In genomic region chr13:107716741-107717140, GRCh38 we compare ENCODE assay signal across 19 cellular contexts.
DNase-seq lines count a peak whose midpoint lies in the region; ATAC-seq, FAIRE-seq and TF ChIP-seq lines count a peak whose summit lies in the region.
"Had no signal": no experiment of that assay in that cellular context is flagged by ENCODE, and none has a peak within 500 bp of the region (broad histone marks: within the 10 kb centered on the region; RNA-seq: fewer than 3 reads in every experiment).

No MANE protein-coding gene starts in this region.

- no peak overlapping the region for H3K18ac ChIP-seq in IMR-90 (ENCODE audit: low read depth, low read length)
- no peak overlapping the region for H3K18ac ChIP-seq in H1 (ENCODE audit: extremely low read depth, low read length)

- POLR2A ChIA-PET in IMR-90 (lab: Charles Lee; ENCODE audit: unreplicated experiment) (no interaction called here), H1 (lab: Charles Lee; ENCODE audit: partially characterized antibody) (no interaction called here)

- DNase-seq in H54 (ENCODE audit: insufficient read length, low spot score) (no peak), IMR-90 (no peak), H1 (ENCODE audit: low read depth in 1 of 2, low spot score in 2 of 2) (no peak)
- no peak for DNase-seq in activated T-cell treated with anti-CD3 and anti-CD28 coated beads, Interleukin-2, amount 50 U/mL, for 1 hour
- DNase-seq: Caco-2; CD4-positive, CD25-positive, alpha-beta regulatory T cell; CD8-positive, alpha-beta T cell; DMS153; DND-41; GM23248; HFFc6 had no signal

- H3K56ac ChIP-seq in IMR-90 (ENCODE audit: extremely low read depth, insufficient read depth, low read length): no peak overlapping the region
- no peak overlapping the region for H3K56ac ChIP-seq in H1 (replicated peaks; ENCODE audit: insufficient read length, low read depth, low read length)

- H3K79me1 ChIP-seq in IMR-90 (ENCODE audit: low read depth in 1 of 2, low read length in 2 of 2) (peaks cover 28 to 65% of the 10 kb centered on the region in 2 experiments), H1 (ENCODE audit: low read depth, low read length) (no peaks in the 10 kb centered on the region; the same call in 1 of the 2 replicates)

- in situ Hi-C loops in IMR-90 (cut with MboI; ENCODE audit: low sequenced_read_pairs): no loop called here

- WGBS in IMR-90 (ENCODE audit: extremely low coverage in 2 of 2, insufficient read length in 1 of 2), 2 experiments: no CpG with 5 or more reads among the region's 4 CpGs
- 90% methylated on average over 4 of the region's 4 CpGs; no CpG with 5 or more reads in 1 of the 2 experiments for WGBS in H1 (ENCODE audit: extremely low coverage in 1 of 2, insufficient coverage in 1 of 2, insufficient read length in 1 of 2, insufficient replicate concordance in 2 of 2, low coverage in 1 of 2, low lambda C conversion rate in 2 of 2, missing lambda C conversion rate in 1 of 2), 2 experiments

- no peak overlapping the region for H2AK9ac ChIP-seq in IMR-90 (replicated peaks; ENCODE audit: low read depth, low read length, poor library complexity)

- no peak overlapping the region for H4K8ac ChIP-seq in IMR-90 (ENCODE audit: low read depth in 2 of 2, low read length in 2 of 2)
- no peak overlapping the region for H4K8ac ChIP-seq in H1 (ENCODE audit: extremely low read depth, insufficient read depth, low read length)

- H3K4me3 ChIP-seq in IMR-90 (ENCODE audit: insufficient read depth, low read depth, low read length) (no peak overlapping the region), H1 (ENCODE audit: extremely low read depth in 1 of 4, insufficient read depth in 2 of 4, low read depth in 3 of 4, low read length in 4 of 4) (no peak overlapping the region)
- H3K4me3 ChIP-seq: BLaER1, GM23248, HAP-1 had no signal

- H4K20me1 ChIP-seq in IMR-90 (ENCODE audit: insufficient read depth, low read length) (peaks cover 30% of the 10 kb centered on the region), H1 (replicated peaks in 1 of 2; ENCODE audit: control insufficient read depth in 1 of 2, insufficient read depth in 2 of 2, low read length in 2 of 2) (no peaks in the 10 kb centered on the region)
- H4K20me1 ChIP-seq: BLaER1 had no signal

- H3K36me3 ChIP-seq in IMR-90 (ENCODE audit: control insufficient read depth, insufficient read depth, low read length) (no peaks in the 10 kb centered on the region), H1 (ENCODE audit: control insufficient read depth in 2 of 4, insufficient read depth in 4 of 4, low read length in 3 of 4) (no peaks in the 10 kb centered on the region; a peak in 1 of 8 replicates)
- H3K36me3 ChIP-seq: BLaER1, HAP-1 had no signal

- TF ChIP-seq RAD21 in IMR-90 (IDR thresholded peaks at IDR 0.05; ENCODE audit: low read length): no peak
- TF ChIP-seq RAD21 in H1 (IDR thresholded peaks at IDR 0.05 in 1 of 2, conservative IDR thresholded peaks at IDR 0.05 in 1 of 2; ENCODE audit: low read depth in 2 of 2, low read length in 2 of 2): no peak

- ATAC-seq in IMR-90 (ENCODE audit: low read depth) (no peak), GM18519 (IDR thresholded peaks at IDR 0.05; ENCODE audit: low FRiP score, unreplicated experiment) (no peak), HG03521 (IDR thresholded peaks at IDR 0.05; ENCODE audit: unreplicated experiment) (no peak)
- ATAC-seq: CD8-positive, alpha-beta T cell had no signal

- H3K27ac ChIP-seq in IMR-90 (ENCODE audit: insufficient read depth, low read length): no peak overlapping the region
- no peak overlapping the region for H3K27ac ChIP-seq in H1 (ENCODE audit: low read depth, low read length)
- H3K27ac ChIP-seq: BLaER1, C4-2B, GM23248 had no signal

- TF ChIP-seq POLR2A in H54 (IDR thresholded peaks at IDR 0.05; ENCODE audit: low read depth, low read length) (no peak), IMR-90 (IDR thresholded peaks at IDR 0.05; ENCODE audit: low read depth, low read length) (no peak), H1 (IDR thresholded peaks at IDR 0.05; ENCODE audit: control extremely low read depth in 1 of 2, low read depth in 2 of 2, low read length in 2 of 2) (no peak)

- H3K14ac ChIP-seq in IMR-90 (replicated peaks; ENCODE audit: low read depth, low read length): no peak overlapping the region
- no peak overlapping the region for H3K14ac ChIP-seq in H1 (ENCODE audit: insufficient read length)

- H3K23ac ChIP-seq in IMR-90 (ENCODE audit: low read depth, low read length) (no peak overlapping the region), H1 (ENCODE audit: insufficient read length) (no peak overlapping the region)

- H4K5ac ChIP-seq in IMR-90 (ENCODE audit: low read depth, low read length) (no peak overlapping the region), H1 (ENCODE audit: insufficient read length, low read depth, low read length) (no peak overlapping the region)

- BruUV-seq in IMR-90 (replicated peaks; lab: Mats Ljungman, UMichigan): no TSS peak

- H2AFZ ChIP-seq in IMR-90 (replicated peaks; ENCODE audit: low read length, poor library complexity) (no peak overlapping the region), H1 (ENCODE audit: low read length) (no peak overlapping the region)
- H2AFZ ChIP-seq: GM23248 had no signal

- H3K23me2 ChIP-seq in H1 (ENCODE audit: low read depth, low read length): no peaks in the 10 kb centered on the region

- H4K91ac ChIP-seq in IMR-90 (ENCODE audit: insufficient read depth, low read depth, low read length) (no peak overlapping the region), H1 (replicated peaks; ENCODE audit: insufficient read length, low read length) (no peak overlapping the region)

- H3K9ac ChIP-seq in IMR-90 (ENCODE audit: low read depth, low read length) (no peak overlapping the region), H1 (replicated peaks in 1 of 4; ENCODE audit: extremely low read depth in 1 of 4, low read depth in 3 of 4, low read length in 3 of 4) (no peak overlapping the region)
- H3K9ac ChIP-seq: BLaER1, GM23248 had no signal

- no peaks in the 10 kb centered on the region; the same call in none of the 2 replicates for H3K9me1 ChIP-seq in IMR-90 (ENCODE audit: insufficient read depth, low read length)

- H3K4me2 ChIP-seq in IMR-90 (ENCODE audit: low read depth, low read length) (no peak overlapping the region), H1 (ENCODE audit: insufficient read depth in 1 of 2, low read depth in 2 of 2, low read length in 2 of 2) (no peak overlapping the region)
- H3K4me2 ChIP-seq: BLaER1 had no signal

- H3K27me3 ChIP-seq in IMR-90 (ENCODE audit: control insufficient read depth, insufficient read depth, low read length): no peaks in the 10 kb centered on the region
- no peaks in the 10 kb centered on the region for H3K27me3 ChIP-seq in H1 (replicated peaks in 1 of 4; ENCODE audit: control insufficient read depth in 3 of 4, extremely low read depth in 1 of 4, insufficient read depth in 3 of 4, low read length in 3 of 4)
- H3K27me3 ChIP-seq: BLaER1 had no signal

- H3K9me3 ChIP-seq in IMR-90 (ENCODE audit: control insufficient read depth, insufficient read depth, low read length) (no peaks in the 10 kb centered on the region), H1 (ENCODE audit: insufficient read depth in 2 of 2, low read depth in 1 of 2, low read length in 1 of 2) (no peaks in the 10 kb centered on the region)
- H3K9me3 ChIP-seq: BLaER1, Caco-2, HAP-1 had no signal

- TF ChIP-seq CTCF in IMR-90 (conservative IDR thresholded peaks at IDR 0.05; ENCODE audit: low read depth, low read length): no peak
- TF ChIP-seq CTCF in H1 (IDR thresholded peaks at IDR 0.05; ENCODE audit: control extremely low read depth in 1 of 3, insufficient read depth in 1 of 3, low read depth in 1 of 3, low read length in 3 of 3): no peak

- H2AK5ac ChIP-seq in IMR-90 (ENCODE audit: low read depth, low read length) (no peak overlapping the region), H1 (ENCODE audit: low read depth, low read length) (no peak overlapping the region)

- H3K4me1 ChIP-seq in IMR-90 (ENCODE audit: control insufficient read depth, insufficient read depth, low read length) (peaks cover 4% of the 10 kb centered on the region; the same call in 1 of the 2 replicates), H1 (replicated peaks in 1 of 4; ENCODE audit: control insufficient read depth in 3 of 4, insufficient read depth in 4 of 4, low read length in 3 of 4) (peaks cover 0 to 4% (median 2%) of the 10 kb centered on the region in 4 experiments; a peak in 1 of 7 replicates)
- H3K4me1 ChIP-seq: BLaER1, Caco-2, HAP-1 had no signal

- peak; percentile 6 for FAIRE-seq in H54 (lab: Jason Lieb, UNC)
- FAIRE-seq in H1 (lab: Jason Lieb, UNC): no peak
- FAIRE-seq: G401.6, GM12892, GM19239 had no signal

- CTCF ChIA-PET in IMR-90 (lab: Yijun Ruan, JAX) (no interaction called here), H1 (lab: Charles Lee; ENCODE audit: partially characterized antibody) (interaction anchor here (0.8 kb wide), 2 partner anchors 20 to 51 kb away, joined by 3 read pairs; no protein-coding TSS in a partner anchor)

- TF ChIP-seq EP300 in H1 (IDR thresholded peaks at IDR 0.05; ENCODE audit: borderline replicate concordance in 1 of 2, low read depth in 2 of 2, low read length in 2 of 2): no peak

- H3K79me2 ChIP-seq in H1 (ENCODE audit: control insufficient read depth in 1 of 2, insufficient read depth in 2 of 2, low read length in 2 of 2): no peaks in the 10 kb centered on the region; a peak in 1 of 4 replicates

- intact Hi-C loops in IMR-90 (cut with micrococcal nuclease): no loop called here

- H2BK12ac ChIP-seq in H1 (ENCODE audit: low read depth, low read length): no peak overlapping the region

- H2BK120ac ChIP-seq in IMR-90 (ENCODE audit: low read depth, low read length) (no peak overlapping the region), H1 (replicated peaks; ENCODE audit: low read depth, low read length) (no peak overlapping the region)

- H2BK5ac ChIP-seq in IMR-90 (ENCODE audit: low read depth, low read length, poor library complexity, severe bottlenecking): no peak overlapping the region
- no peak overlapping the region for H2BK5ac ChIP-seq in H1 (ENCODE audit: low read depth, low read length)

- H2BK15ac ChIP-seq in IMR-90 (ENCODE audit: low read depth, low read length): no peak overlapping the region
- no peak overlapping the region for H2BK15ac ChIP-seq in H1 (ENCODE audit: low read length)

- no peak overlapping the region for H2BK20ac ChIP-seq in IMR-90 (ENCODE audit: low read depth, low read length)
- no peak overlapping the region for H2BK20ac ChIP-seq in H1 (ENCODE audit: low read length)

- no peak overlapping the region for H3K4ac ChIP-seq in IMR-90 (ENCODE audit: low read depth, low read length)
- H3K4ac ChIP-seq in H1 (replicated peaks; ENCODE audit: insufficient read length, low read depth, low read length): no peak overlapping the region

- dilution Hi-C loops in IMR-90 (cut with HindIII; ENCODE audit: low sequenced_read_pairs, unreplicated experiment): no loop called here

TF ChIP-seq in IMR-90, 13 proteins besides CTCF, POLR2A, EP300 and RAD21 (continues in another document):
- TF ChIP-seq RFX5 (IDR thresholded peaks at IDR 0.05; ENCODE audit: low read depth, low read length) (no peak), MAFK (IDR thresholded peaks at IDR 0.05; ENCODE audit: low read depth, low read length) (peak; percentile 82), SMC3 (IDR thresholded peaks at IDR 0.05; ENCODE audit: low read depth, low read length) (no peak)
